In genomic region chr1:103198996-103199395, GRCh38 we compare ENCODE assay signal across 10 cellular contexts.
"Had no signal": no experiment of that assay in that cellular context is flagged by ENCODE, and none has a peak within 500 bp of the region (broad histone marks: within the 10 kb centered on the region; RNA-seq: fewer than 3 reads in every experiment).

No MANE protein-coding gene starts in this region.

- H3K27ac ChIP-seq: GM23248, HL-60 had no signal

- H3K36me3 ChIP-seq: HAP-1 had no signal

- ATAC-seq: HCT116, HepG2 had no signal

- H3K27me3 Mint-ChIP-seq: IgD-negative memory B cell had no signal

- H3K4me3 Mint-ChIP-seq: HFFc6, IgD-negative memory B cell had no signal

- DNase-seq: GM23248, GOT3, H7, HFFc6, KBM-7 had no signal

- H3K36me3 Mint-ChIP-seq: IgD-negative memory B cell had no signal

- H3K9me3 ChIP-seq: HAP-1 had no signal

- H3K4me3 ChIP-seq: GM23248, HAP-1 had no signal

- H2AFZ ChIP-seq: GM23248 had no signal

- H3K9me3 Mint-ChIP-seq: HFFc6 had no signal

- H3K4me1 Mint-ChIP-seq: IgD-negative memory B cell had no signal

- H3K27ac Mint-ChIP-seq: HFFc6, IgD-negative memory B cell had no signal
